18 cellular contexts compared by ENCODE assay signal in genomic region chr20:24406761-24407550, GRCh38.
DNase-seq lines count a peak whose midpoint lies in the region; TF ChIP-seq lines count a peak whose summit lies in the region.
"Had no signal": no experiment of that assay in that cellular context is flagged by ENCODE, and none has a peak within 500 bp of the region (broad histone marks: within the 10 kb centered on the region; RNA-seq: fewer than 3 reads in every experiment).

No MANE protein-coding gene starts in this region.

- intact Hi-C loops in ascending aorta (cut with DNase I) = no loop called here

- H3K36me3 Mint-ChIP-seq in T-helper 2 cell treated with Interferon-gamma antibody and Interleukin-4, amounts not matched to agents 5 μg/mL and 100 μg/mL, for 36 hours (ENCODE audit: low read depth) = peaks cover 2% of the 10 kb centered on the region
- H3K36me3 Mint-ChIP-seq: neural progenitor cell; stimulated activated memory B cell treated with anti-CD40 and anti-IgM and Interleukin-4, amounts not matched to agents 10 μg/mL and 1 μg/mL and 100 μg/mL, for 72 hours had no signal

- peak overlapping the region; percentile 79 for H3K27ac Mint-ChIP-seq in T-helper 2 cell treated with Interferon-gamma antibody and Interleukin-4, amounts not matched to agents 5 μg/mL and 100 μg/mL, for 36 hours
- H3K27ac Mint-ChIP-seq: CD8-positive, alpha-beta memory T cell; neural progenitor cell; stimulated activated memory B cell treated with anti-CD40 and anti-IgM and Interleukin-4, amounts not matched to agents 10 μg/mL and 1 μg/mL and 100 μg/mL, for 72 hours had no signal

- H3K9me3 ChIP-seq in ascending aorta = no peaks in the 10 kb centered on the region
- H3K9me3 ChIP-seq in parathyroid adenoma (ENCODE audit: control insufficient read depth, low read length) = no peaks in the 10 kb centered on the region
- no peaks in the 10 kb centered on the region for H3K9me3 ChIP-seq in tibial nerve
- H3K9me3 ChIP-seq: A549, gastrocnemius medialis, lower lobe of right lung had no signal

- no peaks in the 10 kb centered on the region for H3K36me3 ChIP-seq in ascending aorta
- no peaks in the 10 kb centered on the region for H3K36me3 ChIP-seq in parathyroid adenoma (ENCODE audit: control insufficient read depth, insufficient read depth, low read length)
- H3K36me3 ChIP-seq in tibial nerve = no peaks in the 10 kb centered on the region
- H3K36me3 ChIP-seq: gastrocnemius medialis, lower lobe of right lung, neural progenitor cell, WERI-Rb-1 had no signal

- TF ChIP-seq POLR2A in tibial nerve (IDR thresholded peaks at IDR 0.05) = no peak

- H3K4me1 Mint-ChIP-seq in T-helper 2 cell treated with Interferon-gamma antibody and Interleukin-4, amounts not matched to agents 5 μg/mL and 100 μg/mL, for 36 hours (ENCODE audit: low read depth) = peaks cover 26% of the 10 kb centered on the region
- H3K4me1 Mint-ChIP-seq: neural progenitor cell; stimulated activated memory B cell treated with anti-CD40 and anti-IgM and Interleukin-4, amounts not matched to agents 10 μg/mL and 1 μg/mL and 100 μg/mL, for 72 hours had no signal

- H3K79me2 ChIP-seq in parathyroid adenoma = no peaks in the 10 kb centered on the region

- H3K27me3 ChIP-seq in ascending aorta (no peaks in the 10 kb centered on the region), parathyroid adenoma (ENCODE audit: control insufficient read depth, insufficient read depth, low read length) (no peaks in the 10 kb centered on the region), tibial nerve (no peaks in the 10 kb centered on the region)
- H3K27me3 ChIP-seq: gastrocnemius medialis, neural progenitor cell had no signal

- H3K27ac ChIP-seq in ascending aorta (peak overlapping the region; percentile 39 to 52), parathyroid adenoma (no peak overlapping the region), coronary artery (no peak overlapping the region), tibial nerve (no peak overlapping the region)
- H3K27ac ChIP-seq: A549, gastrocnemius medialis, lower lobe of right lung, neural progenitor cell, WERI-Rb-1 had no signal

- H3K4me1 ChIP-seq in ascending aorta (peaks cover 0 to 24% of the 10 kb centered on the region in 2 donors), parathyroid adenoma (peaks cover 3% of the 10 kb centered on the region), tibial nerve (peaks cover 0 to 11% (median 0%) of the 10 kb centered on the region in 4 donors)
- H3K4me1 ChIP-seq: gastrocnemius medialis, lower lobe of right lung, neural progenitor cell had no signal

- no peak for TF ChIP-seq EP300 in tibial nerve (IDR thresholded peaks at IDR 0.05)

- H3K4me3 ChIP-seq in ascending aorta = no peak overlapping the region
- H3K4me3 ChIP-seq in parathyroid adenoma (ENCODE audit: low read depth, low read length) = no peak overlapping the region
- no peak overlapping the region for H3K4me3 ChIP-seq in coronary artery
- no peak overlapping the region for H3K4me3 ChIP-seq in tibial nerve
- H3K4me3 ChIP-seq: A549, gastrocnemius medialis, lower lobe of right lung, neural progenitor cell had no signal

- peaks cover 6% of the 10 kb centered on the region for H3K9me3 Mint-ChIP-seq in T-helper 2 cell treated with Interferon-gamma antibody and Interleukin-4, amounts not matched to agents 5 μg/mL and 100 μg/mL, for 36 hours
- H3K9me3 Mint-ChIP-seq: CD8-positive, alpha-beta memory T cell; neural progenitor cell; stimulated activated memory B cell treated with anti-CD40 and anti-IgM and Interleukin-4, amounts not matched to agents 10 μg/mL and 1 μg/mL and 100 μg/mL, for 72 hours had no signal

- H3K27me3 Mint-ChIP-seq in T-helper 2 cell treated with Interferon-gamma antibody and Interleukin-4, amounts not matched to agents 5 μg/mL and 100 μg/mL, for 36 hours (ENCODE audit: low read depth) = peaks cover 5% of the 10 kb centered on the region

- WGBS in tibial nerve, 2 donors = 40 to 61% methylated on average over 5 of the region's 5 CpGs

- peak overlapping the region; percentile 66 for H3K4me3 Mint-ChIP-seq in T-helper 2 cell treated with Interferon-gamma antibody and Interleukin-4, amounts not matched to agents 5 μg/mL and 100 μg/mL, for 36 hours
- H3K4me3 Mint-ChIP-seq: CD8-positive, alpha-beta memory T cell; neural progenitor cell; stimulated activated memory B cell treated with anti-CD40 and anti-IgM and Interleukin-4, amounts not matched to agents 10 μg/mL and 1 μg/mL and 100 μg/mL, for 72 hours had no signal

- peak overlapping the region; percentile 42 for H2AFZ ChIP-seq in parathyroid adenoma
- H2AFZ ChIP-seq: neural progenitor cell had no signal

- TF ChIP-seq CTCF in ascending aorta (IDR thresholded peaks at IDR 0.05) (no peak), parathyroid adenoma (IDR thresholded peaks at IDR 0.05) (no peak), coronary artery (IDR thresholded peaks at IDR 0.05) (no peak), tibial nerve (IDR thresholded peaks at IDR 0.05) (no peak)

- H3K4me2 ChIP-seq in parathyroid adenoma (ENCODE audit: low read length) = no peak overlapping the region
- H3K4me2 ChIP-seq: A549, neural progenitor cell had no signal

- no peak for DNase-seq in T-helper 2 cell treated with Interferon-gamma antibody and Interleukin-4, amounts not matched to agents 5 μg/mL and 100 μg/mL, for 36 hours (ENCODE audit: low spot score)
- DNase-seq in T-helper 2 cell (no peak), NCI-H2029 treated with DMSO at 0.1 percent for 48 hours (lab: John Stamatoyannopoulos, UW) (peak; percentile 50), ascending aorta (ENCODE audit: low spot score in 2 of 2) (no peak), NCI-H128 (lab: John Stamatoyannopoulos, UW; ENCODE audit: unreplicated experiment) (no peak), coronary artery (ENCODE audit: low spot score) (no peak), tibial nerve (ENCODE audit: low spot score in 2 of 2) (no peak)
- DNase-seq: activated CD8-positive, alpha-beta memory T cell treated with anti-CD3 and anti-CD28 coated beads, Interleukin-2, amount 50 U/mL, for 4 hours; CD8-positive, alpha-beta memory T cell; effector CD4-positive, alpha-beta T cell; gastrocnemius medialis; lower lobe of right lung; OCI-M1; WERI-Rb-1 had no signal

- no peak overlapping the region for H3K9ac ChIP-seq in parathyroid adenoma
- H3K9ac ChIP-seq: neural progenitor cell had no signal

Comparison
In these comparisons a context has a peak if more than half of its experiments do, and no peak if none do; other contexts are left out.
1. H3K27ac ChIP-seq: peak in ascending aorta (2 of 2); none in parathyroid adenoma (single experiment), coronary artery (0 of 2) and tibial nerve (0 of 4).